In genomic region chr17:48335858-48336500, GRCh38 we compare ENCODE assay signal across 9 cellular contexts.
A peak's percentile ranks its signal among the peaks of the same experiment; 100 is the strongest.
DNase-seq lines count a peak whose midpoint lies in the region; ATAC-seq and TF ChIP-seq lines count a peak whose summit lies in the region.
"Had no signal": no experiment of that assay in that cellular context is flagged by ENCODE, and none has a peak within 500 bp of the region (broad histone marks: within the 10 kb centered on the region; RNA-seq: fewer than 3 reads in every experiment).

No MANE protein-coding gene starts in this region.

- H3K9me3 ChIP-seq in CD4-positive, alpha-beta T cell (ENCODE audit: control insufficient read depth, low read length), result no peaks in the 10 kb centered on the region
- no peaks in the 10 kb centered on the region for H3K9me3 ChIP-seq in lower lobe of right lung

- DNase-seq in CD4-positive, alpha-beta T cell, result no peak
- DNase-seq in HEK293T (ENCODE audit: extremely low spot score) (peak; percentile 17), NCI-H774 (lab: John Stamatoyannopoulos, UW) (peak; percentile 83), T47D (ENCODE audit: low read depth in 1 of 2, low spot score in 1 of 2) (peak; percentile 18 to 81), lower lobe of right lung (no peak)
- no peak for DNase-seq in effector CD4-positive, alpha-beta T cell

- H3K27me3 ChIP-seq in CD4-positive, alpha-beta T cell (ENCODE audit: control insufficient read depth, insufficient read depth, low read length), result no peaks in the 10 kb centered on the region
- H3K27me3 ChIP-seq in lower lobe of right lung (ENCODE audit: low read depth), result peaks cover 71% of the 10 kb centered on the region

- ATAC-seq in CD4-positive, alpha-beta T cell (ENCODE audit: poor library complexity), result peak; percentile 66
- ATAC-seq in lower lobe of right lung (peak in 1 of 2 donors; percentile 19), HG02885 (IDR thresholded peaks at IDR 0.05; ENCODE audit: poor library complexity, unreplicated experiment) (no peak), GM21390 (IDR thresholded peaks at IDR 0.05; ENCODE audit: unreplicated experiment) (no peak)

- H3K4me3 ChIP-seq in lower lobe of right lung, result no peak overlapping the region

- no peak overlapping the region for H3K27ac ChIP-seq in CD4-positive, alpha-beta T cell (ENCODE audit: low read depth, low read length)
- H3K27ac ChIP-seq in lower lobe of right lung, result no peak overlapping the region

- H3K36me3 ChIP-seq in lower lobe of right lung, result no peaks in the 10 kb centered on the region

- H3K36me3 Mint-ChIP-seq in CD4-positive, alpha-beta T cell (ENCODE audit: low read depth), result peaks cover 12% of the 10 kb centered on the region
- H3K36me3 Mint-ChIP-seq: IgD-negative memory B cell had no signal

- peak; percentile 85 for TF ChIP-seq CTCF in CD4-positive, alpha-beta T cell (IDR thresholded peaks at IDR 0.05)
- peak; percentile 73 for TF ChIP-seq CTCF in lower lobe of right lung (IDR thresholded peaks at IDR 0.05)

- POLR2A ChIA-PET in CD4-positive, alpha-beta T cell (lab: Charles Lee), result interaction anchor here (1.0 to 2.1 kb wide), 5 partner anchors 32 to 277 kb away, joined by 3 to 5 read pairs (median 3); partner anchors contain the start of gene HOXB5
- POLR2A ChIA-PET in HEK293T (lab: Yijun Ruan, JAX), result interaction anchor here (1.1 to 1.2 kb wide), 3 partner anchors 251 to 279 kb away, joined by 3 to 4 read pairs (median 3); partner anchors contain the start of gene HOXB8

- no peaks in the 10 kb centered on the region for H3K9me3 Mint-ChIP-seq in CD4-positive, alpha-beta T cell
- H3K9me3 Mint-ChIP-seq: IgD-negative memory B cell had no signal

- no peak overlapping the region for H3K27ac Mint-ChIP-seq in CD4-positive, alpha-beta T cell
- H3K27ac Mint-ChIP-seq: IgD-negative memory B cell had no signal

- no peaks in the 10 kb centered on the region for H3K27me3 Mint-ChIP-seq in CD4-positive, alpha-beta T cell

- H3K4me1 ChIP-seq in lower lobe of right lung, result no peaks in the 10 kb centered on the region

- in situ Hi-C loops in T47D (cut with HindIII; ENCODE audit: low pct_unique_long_range_greater_than_20kb, low sequenced_read_pairs), result no loop called here

- peaks cover 6% of the 10 kb centered on the region for H3K4me1 Mint-ChIP-seq in CD4-positive, alpha-beta T cell (ENCODE audit: low read depth)
- H3K4me1 Mint-ChIP-seq: IgD-negative memory B cell had no signal

- intact Hi-C loops in CD4-positive, alpha-beta T cell (cut with DNase I, micrococcal nuclease), result loop anchor here (1.0 to 10.0 kb wide), 6 partner anchors 121 to 311 kb away; partner anchors contain the start of genes HOXB5 (in 2 of the 2) and HOXB7 (in 1 of the 2)
- intact Hi-C loops in lower lobe of right lung (cut with DNase I), result no loop called here

- CTCF ChIA-PET in CD4-positive, alpha-beta T cell (lab: Charles Lee), result interaction anchor here (0.6 to 4.6 kb wide), 22 partner anchors 8 to 282 kb away, joined by 3 to 23 read pairs (median 5); partner anchors contain the start of gene HOXB5
- CTCF ChIA-PET in HEK293T (lab: Yijun Ruan, JAX), result interaction anchor here (0.6 to 2.1 kb wide), 19 partner anchors 9 to 286 kb away, joined by 3 to 13 read pairs (median 4); no protein-coding TSS in a partner anchor

- no peak overlapping the region for H3K4me3 Mint-ChIP-seq in CD4-positive, alpha-beta T cell
- H3K4me3 Mint-ChIP-seq: IgD-negative memory B cell had no signal

TF ChIP-seq in HEK293T, 16 proteins besides CTCF, POLR2A, EP300 and RAD21:
- TF ChIP-seq PKNOX1 (IDR thresholded peaks at IDR 0.05), result no peak
- no peak for TF ChIP-seq ZNF384 (IDR thresholded peaks at IDR 0.05)
- TF ChIP-seq CTBP1 (IDR thresholded peaks at IDR 0.05; ENCODE audit: borderline replicate concordance), result no peak
- TF ChIP-seq FOXM1 (IDR thresholded peaks at IDR 0.05; ENCODE audit: borderline replicate concordance), result peak; percentile 31; the same call in 1 of the 2 replicates
- no peak for TF ChIP-seq SP1 (IDR thresholded peaks at IDR 0.05)
- TF ChIP-seq FOXA1 (IDR thresholded peaks at IDR 0.05), result no peak
- TF ChIP-seq LEF1 (IDR thresholded peaks at IDR 0.05; ENCODE audit: borderline replicate concordance), result no peak
- no peak for TF ChIP-seq HDGF (IDR thresholded peaks at IDR 0.05; ENCODE audit: borderline replicate concordance)
- TF ChIP-seq FOXK2 (IDR thresholded peaks at IDR 0.05), result no peak
- no peak for TF ChIP-seq NFRKB (IDR thresholded peaks at IDR 0.05)
- TF ChIP-seq BHLHE40 (IDR thresholded peaks at IDR 0.05; ENCODE audit: borderline replicate concordance), result no peak
- TF ChIP-seq ARNT (IDR thresholded peaks at IDR 0.05), result 0 out of 2 replicates have a peak, but pooled peaks have one; percentile 15

Comparison
In these comparisons a context has a peak if more than half of its experiments do, and no peak if none do; other contexts are left out.
1. DNase-seq: peak in HEK293T (single experiment), NCI-H774 (single experiment) and T47D (2 of 2); none in CD4-positive, alpha-beta T cell (0 of 10), lower lobe of right lung (single experiment) and effector CD4-positive, alpha-beta T cell (single experiment).